12 cellular contexts compared by ENCODE assay signal in genomic region chr1:200354243-200354642, GRCh38. TPM values are rescaled to one million over a fixed set of nuclear protein-coding genes. Genes with fewer than 3 reads are reported as not detected.
DNase-seq lines count a peak whose midpoint lies in the region; ATAC-seq and TF ChIP-seq lines count a peak whose summit lies in the region.
"Had no signal": no experiment of that assay in that cellular context is flagged by ENCODE, and none has a peak within 500 bp of the region (broad histone marks: within the 10 kb centered on the region; RNA-seq: fewer than 3 reads in every experiment).

No MANE protein-coding gene starts in this region.

- no peak for TF ChIP-seq CTCF in osteoblast (IDR thresholded peaks at IDR 0.05; ENCODE audit: extremely low read depth, low read depth, low read length)

- no peaks in the 10 kb centered on the region for H3K9me3 ChIP-seq in osteoblast (ENCODE audit: low read depth, low read length)
- H3K9me3 ChIP-seq: transverse colon had no signal

- peaks cover 27% of the 10 kb centered on the region for H3K4me1 ChIP-seq in osteoblast (ENCODE audit: insufficient read depth, low read length)

- no peak overlapping the region for H2AFZ ChIP-seq in osteoblast (ENCODE audit: low read length)

- H4K20me1 ChIP-seq in osteoblast (ENCODE audit: insufficient read depth, low read length) = no peaks in the 10 kb centered on the region

- ATAC-seq in GM18873 (IDR thresholded peaks at IDR 0.05; ENCODE audit: low FRiP score, unreplicated experiment) = peak; percentile 68
- ATAC-seq in HG02885 (IDR thresholded peaks at IDR 0.05; ENCODE audit: poor library complexity, unreplicated experiment) = peak; percentile 85
- ATAC-seq in GM21360 (IDR thresholded peaks at IDR 0.05; ENCODE audit: unreplicated experiment) = no peak
- ATAC-seq: naive thymus-derived CD8-positive, alpha-beta T cell had no signal

- no peak overlapping the region for H3K4me2 ChIP-seq in osteoblast (ENCODE audit: insufficient read depth, low read length)

- no peaks in the 10 kb centered on the region for H3K36me3 ChIP-seq in osteoblast (ENCODE audit: insufficient read depth, low read length)
- H3K36me3 ChIP-seq: transverse colon had no signal

- no peaks in the 10 kb centered on the region for H3K27me3 ChIP-seq in osteoblast (ENCODE audit: insufficient read depth, low read length)
- H3K27me3 ChIP-seq: transverse colon had no signal

- no peaks in the 10 kb centered on the region for H3K79me2 ChIP-seq in osteoblast (ENCODE audit: insufficient read depth, low read length)

- H3K4me3 ChIP-seq in osteoblast (ENCODE audit: insufficient read depth, low read length) = no peak overlapping the region
- H3K4me3 ChIP-seq: transverse colon had no signal

- DNase-seq in SKM-1 treated with dmso at 0.1 percent for 144 hours (lab: John Stamatoyannopoulos, UW; ENCODE audit: unreplicated experiment) (peak; percentile 91), osteoblast (ENCODE audit: insufficient read length, low spot score, missing footprints) (no peak), NCI-H82 treated with DMSO at 0.1 percent for 48 hours (lab: John Stamatoyannopoulos, UW; ENCODE audit: unreplicated experiment) (no peak), NCI-H748 treated with DMSO at 0.1 percent for 48 hours (lab: John Stamatoyannopoulos, UW) (no peak)
- no peak for DNase-seq in activated effector memory CD4-positive, alpha-beta T cell treated with Interleukin-2 at 50 U/mL for 16 hours
- DNase-seq: caudate nucleus; H9; naive thymus-derived CD8-positive, alpha-beta T cell; transverse colon had no signal

- H3K27ac ChIP-seq in osteoblast (ENCODE audit: low read depth, low read length) = peak overlapping the region; percentile 98
- H3K27ac ChIP-seq: transverse colon had no signal

RNA-seq across cellular contexts. Expression of gene ZNF281, which starts 55.6 kb away (rescaled TPM):
- 37.7 and 45.6 TPM in 2 replicates for total RNA-seq in osteoblast
